In the genomic region with DNA sequence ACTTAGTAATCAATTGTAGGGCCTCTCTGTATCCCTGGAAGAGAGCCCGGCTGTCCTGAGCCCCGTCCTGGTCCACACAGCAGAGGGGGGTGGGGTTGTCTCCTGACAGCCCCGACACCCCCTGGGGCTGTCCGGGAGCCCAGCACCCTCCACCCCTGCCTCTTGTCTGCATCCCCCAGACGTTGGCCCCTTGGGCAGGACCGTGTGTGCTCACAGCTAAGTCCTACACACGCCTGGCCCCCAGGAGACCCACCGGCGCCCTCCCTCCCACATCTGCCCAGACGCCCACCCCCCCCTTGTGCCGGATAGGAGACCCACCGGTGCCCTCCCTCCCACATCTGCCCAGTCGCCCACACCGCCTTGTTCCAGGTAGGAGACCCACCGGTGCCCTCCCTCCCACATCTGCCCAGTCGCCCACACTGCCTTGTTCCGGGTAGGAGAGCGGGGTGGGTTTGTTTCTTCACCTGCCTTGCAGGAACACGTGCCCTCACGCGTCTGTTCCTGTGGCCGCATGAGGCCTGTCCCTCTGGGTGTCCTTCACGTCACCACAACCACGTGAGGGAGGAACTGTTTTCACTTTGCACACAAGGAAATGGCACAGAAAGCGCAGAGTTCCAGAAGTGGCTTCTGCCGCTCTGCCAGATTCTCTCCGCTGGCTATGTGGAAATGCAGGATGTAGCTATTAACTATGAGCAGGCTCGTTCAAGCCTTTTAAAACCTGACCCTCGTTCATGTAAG, we compare ENCODE assay signal across 23 cellular contexts.
"Had no signal": no experiment of that assay in that cellular context is flagged by ENCODE, and none has a peak within 500 bp of the region (broad histone marks: within the 10 kb centered on the region; RNA-seq: fewer than 3 reads in every experiment).

No MANE protein-coding gene starts in this region.

- H3K4me1 Mint-ChIP-seq: activated CD4-positive, alpha-beta T cell treated with anti-CD3 and anti-CD28 coated beads, Interleukin-2, amount 10 ng/mL, durations not matched to agents 7 days and 5 days; activated naive CD4-positive, alpha-beta T cell treated with anti-CD3 and anti-CD28 coated beads, Interleukin-2, amount 50 U/mL, for 24 hours; central memory CD8-positive, alpha-beta T cell; nephron had no signal

- H3K27me3 Mint-ChIP-seq: activated CD4-positive, alpha-beta T cell treated with anti-CD3 and anti-CD28 coated beads, Interleukin-2, amount 10 ng/mL, durations not matched to agents 7 days and 5 days; activated CD8-positive, alpha-beta memory T cell treated with anti-CD3 and anti-CD28 coated beads, Interleukin-2, amount 10 ng/mL, durations not matched to agents 7 days and 5 days; activated CD8-positive, alpha-beta T cell treated with anti-CD3 and anti-CD28 coated beads for 36 hours; activated naive CD4-positive, alpha-beta T cell treated with anti-CD3 and anti-CD28 coated beads, Interleukin-2, amount 50 U/mL, for 24 hours; central memory CD8-positive, alpha-beta T cell had no signal

- DNase-seq: activated CD4-positive, alpha-beta T cell treated with anti-CD3 and anti-CD28 coated beads, Interleukin-2, amount 10 ng/mL, durations not matched to agents 7 days and 5 days; activated CD8-positive, alpha-beta memory T cell treated with anti-CD3 and anti-CD28 coated beads, Interleukin-2, amount 10 ng/mL, durations not matched to agents 7 days and 5 days; activated CD8-positive, alpha-beta T cell treated with anti-CD3 and anti-CD28 coated beads for 36 hours; activated effector memory CD4-positive, alpha-beta T cell treated with anti-CD3 and anti-CD28 coated beads, Interleukin-2, amount 50 U/mL, for 16 hours; activated T-cell treated with anti-CD3 and anti-CD28 coated beads for 4 hours; effector memory CD4-positive, alpha-beta T cell; glutamatergic neuron; hippocampal formation; mesenchymal stem cell; nucleus accumbens; posterior cingulate gyrus; small intestine; stimulated activated CD4-positive, alpha-beta T cell treated with anti-CD3 and anti-CD28 coated beads, Interleukin-2, amount 100 ng/mL, for 24 hours; stimulated activated naive CD4-positive, alpha-beta T cell; thyroid gland had no signal

- H3K9me3 Mint-ChIP-seq: activated naive CD4-positive, alpha-beta T cell treated with anti-CD3 and anti-CD28 coated beads, Interleukin-2, amount 50 U/mL, for 24 hours; central memory CD8-positive, alpha-beta T cell; nephron had no signal

- H3K27ac ChIP-seq: ascending aorta, thyroid gland, VCaP had no signal

- ATAC-seq: activated CD4-positive, CD25-positive, alpha-beta regulatory T cell treated with anti-CD3 and anti-CD28 coated beads, Interleukin-2, amount 50 U/mL, for 24 hours; activated CD8-positive, alpha-beta memory T cell treated with anti-CD3 and anti-CD28 coated beads, Interleukin-2, amount 10 ng/mL, durations not matched to agents 7 days and 5 days; activated CD8-positive, alpha-beta T cell treated with anti-CD3 and anti-CD28 coated beads for 36 hours; esophagus mucosa; sciatic nerve had no signal

- H3K4me3 Mint-ChIP-seq: activated CD4-positive, alpha-beta T cell treated with anti-CD3 and anti-CD28 coated beads, Interleukin-2, amount 10 ng/mL, durations not matched to agents 7 days and 5 days; activated CD8-positive, alpha-beta memory T cell treated with anti-CD3 and anti-CD28 coated beads, Interleukin-2, amount 10 ng/mL, durations not matched to agents 7 days and 5 days; activated CD8-positive, alpha-beta T cell treated with anti-CD3 and anti-CD28 coated beads for 36 hours; activated naive CD4-positive, alpha-beta T cell treated with anti-CD3 and anti-CD28 coated beads, Interleukin-2, amount 50 U/mL, for 24 hours; central memory CD8-positive, alpha-beta T cell; nephron had no signal

- H3K4me1 ChIP-seq: ascending aorta, thyroid gland had no signal

- H3K27me3 ChIP-seq: ascending aorta, thyroid gland had no signal

- H3K27ac Mint-ChIP-seq: activated CD4-positive, alpha-beta T cell treated with anti-CD3 and anti-CD28 coated beads, Interleukin-2, amount 10 ng/mL, durations not matched to agents 7 days and 5 days; activated CD8-positive, alpha-beta memory T cell treated with anti-CD3 and anti-CD28 coated beads, Interleukin-2, amount 10 ng/mL, durations not matched to agents 7 days and 5 days; activated CD8-positive, alpha-beta T cell treated with anti-CD3 and anti-CD28 coated beads for 36 hours; activated naive CD4-positive, alpha-beta T cell treated with anti-CD3 and anti-CD28 coated beads, Interleukin-2, amount 50 U/mL, for 24 hours; nephron had no signal

- H3K9me3 ChIP-seq: ascending aorta, thyroid gland had no signal

- H3K4me3 ChIP-seq: ascending aorta, thyroid gland had no signal
